Comparison of ENCODE assay signal across 9 cellular contexts in the genomic region with DNA sequence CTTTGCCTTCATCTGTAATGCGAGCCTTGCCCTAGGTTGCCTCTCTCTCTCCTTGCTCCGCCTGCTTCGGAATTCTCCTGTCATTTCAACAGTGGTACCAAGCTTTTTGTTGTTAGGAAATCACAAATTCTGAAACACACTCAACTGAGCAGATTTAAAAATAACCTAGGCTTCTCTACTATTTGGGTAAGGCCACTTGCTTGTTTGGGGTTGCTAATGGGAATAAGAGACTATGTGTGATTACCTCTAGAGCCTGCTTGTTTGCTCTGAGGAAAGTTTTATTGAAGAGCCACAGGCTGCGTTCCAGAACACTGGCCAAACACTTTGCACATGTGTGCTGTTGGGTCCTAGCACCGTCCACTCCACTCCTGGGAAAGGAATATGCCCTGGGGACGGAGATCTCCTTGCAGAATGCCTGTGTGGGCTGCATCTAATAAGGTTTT.
DNase-seq lines count a peak whose midpoint lies in the region; ATAC-seq and TF ChIP-seq lines count a peak whose summit lies in the region.
"Had no signal": no experiment of that assay in that cellular context is flagged by ENCODE, and none has a peak within 500 bp of the region (broad histone marks: within the 10 kb centered on the region; RNA-seq: fewer than 3 reads in every experiment).

No MANE protein-coding gene starts in this region.

- H3K36me3 ChIP-seq in left ventricle myocardium inferior (no peaks in the 10 kb centered on the region), gastrocnemius medialis (no peaks in the 10 kb centered on the region)

- H3K9me3 ChIP-seq in left ventricle myocardium inferior (replicated peaks) (no peaks in the 10 kb centered on the region), gastrocnemius medialis (no peaks in the 10 kb centered on the region)

- TF ChIP-seq CTCF in left ventricle myocardium inferior (IDR thresholded peaks at IDR 0.05; ENCODE audit: borderline replicate concordance), result no peak
- no peak for TF ChIP-seq CTCF in gastrocnemius medialis (IDR thresholded peaks at IDR 0.05 in 4 of 5, conservative IDR thresholded peaks at IDR 0.05 in 1 of 5)

- H3K27me3 Mint-ChIP-seq in activated naive CD8-positive, alpha-beta T cell treated with anti-CD3 and anti-CD28 coated beads for 36 hours, result no peaks in the 10 kb centered on the region

- peak overlapping the region; percentile 20 for H3K27ac Mint-ChIP-seq in activated naive CD8-positive, alpha-beta T cell treated with anti-CD3 and anti-CD28 coated beads for 36 hours

- ATAC-seq in gastrocnemius medialis (peak; percentile 10 to 14), HG03354 (IDR thresholded peaks at IDR 0.05; ENCODE audit: poor library complexity, severe bottlenecking, unreplicated experiment) (no peak)

- intact Hi-C loops in left ventricle myocardium inferior (cut with micrococcal nuclease) (no loop called here), gastrocnemius medialis (cut with DNase I; ENCODE audit: low total_unique reads) (no loop called here)

- in situ Hi-C loops in gastrocnemius medialis (cut with MboI; ENCODE audit: low sequenced_read_pairs in 4 of 4), result no loop called here

- peaks cover 28% of the 10 kb centered on the region for H3K4me1 ChIP-seq in left ventricle myocardium inferior
- peaks cover 23 to 24% of the 10 kb centered on the region in 2 donors for H3K4me1 ChIP-seq in gastrocnemius medialis

- H3K4me1 Mint-ChIP-seq in activated naive CD8-positive, alpha-beta T cell treated with anti-CD3 and anti-CD28 coated beads for 36 hours, result peaks cover 33% of the 10 kb centered on the region

- no peak for TF ChIP-seq POLR2A in gastrocnemius medialis (IDR thresholded peaks at IDR 0.05)

- H3K4me3 ChIP-seq in left ventricle myocardium inferior (no peak overlapping the region), gastrocnemius medialis (no peak overlapping the region)

- H3K9me3 Mint-ChIP-seq in activated naive CD8-positive, alpha-beta T cell treated with anti-CD3 and anti-CD28 coated beads for 36 hours, result no peaks in the 10 kb centered on the region

- peak; percentile 39 for DNase-seq in GM04504 (ENCODE audit: low read depth)
- no peak for DNase-seq in activated naive CD8-positive, alpha-beta T cell treated with anti-CD3 and anti-CD28 coated beads for 36 hours
- DNase-seq in left ventricle myocardium inferior, result no peak
- no peak for DNase-seq in gastrocnemius medialis
- DNase-seq in C1 segment of cervical spinal cord (lab: John Stamatoyannopoulos, UW), result no peak
- no peak for DNase-seq in inferior parietal cortex (ENCODE audit: extremely low spot score)
- DNase-seq in activated CD8-positive, alpha-beta memory T cell treated with anti-CD3 and anti-CD28 coated beads, Interleukin-2, amount 50 U/mL, for 4 hours, result no peak
- DNase-seq: NCI-H187 treated with DMSO at 0.1 percent for 48 hours had no signal

- H3K27ac ChIP-seq in left ventricle myocardium inferior (replicated peaks) (peak overlapping the region; percentile 55), gastrocnemius medialis (peak overlapping the region; percentile 64 to 76 (median 74))

- H3K27me3 ChIP-seq in left ventricle myocardium inferior (ENCODE audit: low read depth) (no peaks in the 10 kb centered on the region), gastrocnemius medialis (no peaks in the 10 kb centered on the region)

- peaks cover 3% of the 10 kb centered on the region for H3K36me3 Mint-ChIP-seq in activated naive CD8-positive, alpha-beta T cell treated with anti-CD3 and anti-CD28 coated beads for 36 hours

- H3K4me3 Mint-ChIP-seq in activated naive CD8-positive, alpha-beta T cell treated with anti-CD3 and anti-CD28 coated beads for 36 hours, result no peak overlapping the region
